Comparison of ENCODE assay signal across 9 cellular contexts in genomic region chr19:54430306-54431254, GRCh38. TPM values are rescaled to one million over a fixed set of nuclear protein-coding genes. Genes with fewer than 3 reads are reported as not detected.
DNase-seq lines count a peak whose midpoint lies in the region; ATAC-seq and TF ChIP-seq lines count a peak whose summit lies in the region.
"Had no signal": no experiment of that assay in that cellular context is flagged by ENCODE, and none has a peak within 500 bp of the region (broad histone marks: within the 10 kb centered on the region; RNA-seq: fewer than 3 reads in every experiment).

No MANE protein-coding gene starts in this region.

- H3K9me3 ChIP-seq in HAP-1 = no peaks in the 10 kb centered on the region
- no peaks in the 10 kb centered on the region for H3K9me3 ChIP-seq in effector memory CD4-positive, alpha-beta T cell (ENCODE audit: control insufficient read depth, low read length)
- no peaks in the 10 kb centered on the region for H3K9me3 ChIP-seq in mucosa of rectum (ENCODE audit: control insufficient read depth in 2 of 2, low read length in 2 of 2)

- no peak overlapping the region for H3K27ac ChIP-seq in effector memory CD4-positive, alpha-beta T cell (ENCODE audit: insufficient read depth, low read length, poor library complexity, severe bottlenecking)
- H3K27ac ChIP-seq in mucosa of rectum (ENCODE audit: low read depth in 2 of 2, low read length in 2 of 2) (no peak overlapping the region), temporal lobe (ENCODE audit: low read depth, low read length) (peak overlapping the region; percentile 80)

- no peaks in the 10 kb centered on the region for H3K36me3 Mint-ChIP-seq in activated CD4-positive, alpha-beta T cell treated with anti-CD3 and anti-CD28 coated beads for 36 hours (ENCODE audit: low read depth)

- H3K27me3 Mint-ChIP-seq in activated CD4-positive, alpha-beta T cell treated with anti-CD3 and anti-CD28 coated beads for 36 hours = peaks cover 16% of the 10 kb centered on the region

- CTCF ChIA-PET in activated CD4-positive, alpha-beta T cell treated with anti-CD3 and anti-CD28 coated beads for 36 hours (lab: Charles Lee) = interaction anchor here (0.7 kb wide), 1 partner anchor 9 kb away, joined by 3 read pairs; no protein-coding TSS in a partner anchor

- ATAC-seq in activated CD4-positive, alpha-beta T cell treated with anti-CD3 and anti-CD28 coated beads for 36 hours = peak; percentile 77
- ATAC-seq in omental fat pad (ENCODE audit: low FRiP score) = no peak
- ATAC-seq in GM21576 (IDR thresholded peaks at IDR 0.05; ENCODE audit: unreplicated experiment) = no peak

- no peaks in the 10 kb centered on the region for H3K9me3 Mint-ChIP-seq in activated CD4-positive, alpha-beta T cell treated with anti-CD3 and anti-CD28 coated beads for 36 hours (ENCODE audit: low read depth)

- DNase-seq in AG09309 (ENCODE audit: low read depth) (no peak), HAP-1 (ENCODE audit: low spot score in 2 of 2) (peak; percentile 55 to 81), omental fat pad (ENCODE audit: low spot score) (no peak)
- DNase-seq in activated CD4-positive, alpha-beta T cell treated with anti-CD3 and anti-CD28 coated beads for 36 hours = peak; percentile 73
- DNase-seq in effector memory CD4-positive, alpha-beta T cell = peak in 1 of 3 donors; percentile 17

- no peaks in the 10 kb centered on the region for H3K27me3 ChIP-seq in HAP-1 (ENCODE audit: low read depth)
- H3K27me3 ChIP-seq in effector memory CD4-positive, alpha-beta T cell (replicated peaks; ENCODE audit: control insufficient read depth, insufficient read depth, low read length, poor library complexity, severe bottlenecking) = peaks cover 18% of the 10 kb centered on the region
- peaks cover 28 to 33% of the 10 kb centered on the region in 2 donors for H3K27me3 ChIP-seq in mucosa of rectum (ENCODE audit: control insufficient read depth in 2 of 2, insufficient read depth in 2 of 2, low read length in 2 of 2)

- in situ Hi-C loops in HAP-1 (cut with MboI; ENCODE audit: low sequenced_read_pairs) = no loop called here

- H3K4me1 Mint-ChIP-seq in activated CD4-positive, alpha-beta T cell treated with anti-CD3 and anti-CD28 coated beads for 36 hours = peaks cover 10% of the 10 kb centered on the region

- POLR2A ChIA-PET in activated CD4-positive, alpha-beta T cell treated with anti-CD3 and anti-CD28 coated beads for 36 hours (lab: Charles Lee) = interaction anchor here (0.6 kb wide), 1 partner anchor 18 kb away, joined by 4 read pairs; the partner anchor contains the start of gene LENG8

- H3K4me1 ChIP-seq in HAP-1 = no peaks in the 10 kb centered on the region
- peaks cover 13% of the 10 kb centered on the region for H3K4me1 ChIP-seq in effector memory CD4-positive, alpha-beta T cell (ENCODE audit: control insufficient read depth, insufficient read depth, low read length, poor library complexity, severe bottlenecking)
- H3K4me1 ChIP-seq in mucosa of rectum (ENCODE audit: control insufficient read depth in 2 of 2, insufficient read depth in 2 of 2, low read length in 2 of 2) = peaks cover 0 to 2% of the 10 kb centered on the region in 2 donors

- H3K36me3 ChIP-seq in HAP-1 (replicated peaks) (no peaks in the 10 kb centered on the region), mucosa of rectum (ENCODE audit: control insufficient read depth in 2 of 2, insufficient read depth in 2 of 2, low read length in 2 of 2) (no peaks in the 10 kb centered on the region)
- no peaks in the 10 kb centered on the region for H3K36me3 ChIP-seq in effector memory CD4-positive, alpha-beta T cell (ENCODE audit: control insufficient read depth, insufficient read depth, low read length)

- intact Hi-C loops in activated CD4-positive, alpha-beta T cell treated with anti-CD3 and anti-CD28 coated beads for 36 hours (cut with DNase I, micrococcal nuclease) = loop anchor here in 1 of 2 experiments (1.0 kb wide), 1 partner anchor 33 kb away; the partner anchor contains the start of gene LENG9

- H3K4me3 ChIP-seq in AG09309 (ENCODE audit: control insufficient read depth, low read depth, low read length) = peak overlapping the region; percentile 5; the same call in 1 of the 2 replicates
- H3K4me3 ChIP-seq in HAP-1 = peak overlapping the region; percentile 20
- H3K4me3 ChIP-seq in effector memory CD4-positive, alpha-beta T cell (ENCODE audit: insufficient read depth, low read depth, low read length, poor library complexity, severe bottlenecking) = peak overlapping the region; percentile 29
- H3K4me3 ChIP-seq in mucosa of rectum (ENCODE audit: low read length in 2 of 2) = peak overlapping the region; percentile 34 to 44
- H3K4me3 ChIP-seq: lung had no signal

- H3K4me3 Mint-ChIP-seq in activated CD4-positive, alpha-beta T cell treated with anti-CD3 and anti-CD28 coated beads for 36 hours = no peak overlapping the region

- H3K27ac Mint-ChIP-seq in activated CD4-positive, alpha-beta T cell treated with anti-CD3 and anti-CD28 coated beads for 36 hours = no peak overlapping the region

- TF ChIP-seq CTCF in AG09309 (IDR thresholded peaks at IDR 0.05; ENCODE audit: control insufficient read depth, insufficient read depth, low read depth, low read length, missing control alignments) (no peak), omental fat pad (IDR thresholded peaks at IDR 0.05) (no peak)

- H3K9ac ChIP-seq in mucosa of rectum (ENCODE audit: low read depth in 1 of 2, low read length in 2 of 2) = no peak overlapping the region

RNA-seq across cellular contexts. Expression of gene TTYH1, which starts 15.3 kb away (rescaled TPM):
- total RNA-seq in activated CD4-positive, alpha-beta T cell treated with anti-CD3 and anti-CD28 coated beads for 36 hours = under 1 TPM; 0.19 to 0.59 TPM
- total RNA-seq in temporal lobe = 79.7 TPM
- under 1 TPM in 2 of 4 donors, not detected in 2; 0.28 to 0.84 TPM for total RNA-seq in omental fat pad

RNA-seq across cellular contexts. Expression of gene LENG8, which starts 18.4 kb away (rescaled TPM):
- 100 to 1,000 TPM; 156 to 221 TPM for total RNA-seq in activated CD4-positive, alpha-beta T cell treated with anti-CD3 and anti-CD28 coated beads for 36 hours
- 22.6 TPM for total RNA-seq in temporal lobe
- total RNA-seq in omental fat pad = 100 to 1,000 TPM in 2 of 4 donors, 10 to 100 TPM in 2; 79.5 to 160 (median 112) TPM

RNA-seq across cellular contexts. Expression of gene LENG9, which starts 33.0 kb away (rescaled TPM):
- 1 to 10 TPM; 5.0 to 5.1 TPM for total RNA-seq in activated CD4-positive, alpha-beta T cell treated with anti-CD3 and anti-CD28 coated beads for 36 hours
- 2.7 TPM for total RNA-seq in temporal lobe
- total RNA-seq in omental fat pad = 1 to 10 TPM; 6.6 to 9.1 (median 7.8) TPM

RNA-seq across cellular contexts. Expression of gene CDC42EP5, which starts 42.5 kb away (rescaled TPM):
- under 1 TPM in 1 of 2 experiments, not detected in 1; 0.55 TPM for total RNA-seq in activated CD4-positive, alpha-beta T cell treated with anti-CD3 and anti-CD28 coated beads for 36 hours
- total RNA-seq in temporal lobe = 1.7 TPM
- 10 to 100 TPM; 12.1 to 24.1 (median 17.4) TPM for total RNA-seq in omental fat pad

Comparison
In these comparisons a context has a peak if more than half of its experiments do, and no peak if none do; other contexts are left out.
1. DNase-seq: peak in HAP-1 (2 of 2) and activated CD4-positive, alpha-beta T cell treated with anti-CD3 and anti-CD28 coated beads for 36 hours (single experiment); none in AG09309 (single experiment) and omental fat pad (single experiment).
2. RNA of gene TTYH1, which starts 15.3 kb away (total RNA-seq): 79.7 TPM in temporal lobe (single experiment); 0.19 to 0.59 TPM in activated CD4-positive, alpha-beta T cell treated with anti-CD3 and anti-CD28 coated beads for 36 hours and 0.28 to 0.84 TPM in omental fat pad; every median in the first group is over 10 times any median in the second.
3. Peak in every context shown above with its lines, with median percentiles within 50 percentile points of each other: H3K4me3 ChIP-seq.